Comparison of ENCODE assay signal across 18 cellular contexts in the genomic region with DNA sequence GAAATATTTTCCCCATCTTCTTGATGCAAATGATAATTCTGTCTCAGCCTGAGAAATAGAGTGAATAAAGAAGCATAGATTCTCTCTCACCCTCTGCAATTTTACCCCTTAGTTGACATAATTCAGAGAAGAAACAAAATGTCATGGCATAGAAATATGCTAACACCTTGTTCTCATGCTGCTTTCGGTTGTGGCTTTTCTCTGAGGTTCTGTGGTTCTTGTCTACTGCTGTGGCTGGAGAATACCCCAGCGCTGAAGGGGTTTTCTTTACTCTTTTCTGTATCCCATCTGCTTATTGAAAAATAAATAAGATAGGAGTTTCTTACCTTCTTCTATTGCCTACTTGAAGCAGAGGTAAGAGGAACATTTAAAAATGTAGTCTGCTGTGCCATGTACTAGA. TPM values are rescaled to one million over a fixed set of nuclear protein-coding genes. Genes with fewer than 3 reads are reported as not detected.
DNase-seq lines count a peak whose midpoint lies in the region; ATAC-seq lines count a peak whose summit lies in the region.
"Had no signal": no experiment of that assay in that cellular context is flagged by ENCODE, and none has a peak within 500 bp of the region (broad histone marks: within the 10 kb centered on the region; RNA-seq: fewer than 3 reads in every experiment).

No MANE protein-coding gene starts in this region.

- no peak overlapping the region for H3K4me3 Mint-ChIP-seq in activated T-cell treated with anti-CD3 and anti-CD28 coated beads, Interleukin-2, amount 50 U/mL, for 72 hours
- no peak overlapping the region for H3K4me3 Mint-ChIP-seq in T-helper 17 cell
- no peak overlapping the region for H3K4me3 Mint-ChIP-seq in stimulated activated naive B cell treated with anti-CD40 and anti-IgM and Interleukin-4, amounts not matched to agents 10 μg/mL and 1 μg/mL and 100 μg/mL, for 72 hours
- H3K4me3 Mint-ChIP-seq: CD8-positive, alpha-beta T cell had no signal

- no peaks in the 10 kb centered on the region for H3K36me3 Mint-ChIP-seq in activated T-cell treated with anti-CD3 and anti-CD28 coated beads, Interleukin-2, amount 50 U/mL, for 72 hours (ENCODE audit: insufficient read depth in 2 of 2)
- no peaks in the 10 kb centered on the region for H3K36me3 Mint-ChIP-seq in T-helper 17 cell (ENCODE audit: low read depth)
- no peaks in the 10 kb centered on the region for H3K36me3 Mint-ChIP-seq in stimulated activated naive B cell treated with anti-CD40 and anti-IgM and Interleukin-4, amounts not matched to agents 10 μg/mL and 1 μg/mL and 100 μg/mL, for 72 hours
- H3K36me3 Mint-ChIP-seq: CD8-positive, alpha-beta T cell had no signal

- H3K27me3 Mint-ChIP-seq in activated T-cell treated with anti-CD3 and anti-CD28 coated beads, Interleukin-2, amount 50 U/mL, for 72 hours (ENCODE audit: low read depth) = peaks cover 24% of the 10 kb centered on the region
- peaks cover 13% of the 10 kb centered on the region for H3K27me3 Mint-ChIP-seq in T-helper 17 cell
- peaks cover 0 to 3% of the 10 kb centered on the region in 2 donors for H3K27me3 Mint-ChIP-seq in stimulated activated naive B cell treated with anti-CD40 and anti-IgM and Interleukin-4, amounts not matched to agents 10 μg/mL and 1 μg/mL and 100 μg/mL, for 72 hours

- peaks cover 11% of the 10 kb centered on the region for H3K4me1 Mint-ChIP-seq in activated T-cell treated with anti-CD3 and anti-CD28 coated beads, Interleukin-2, amount 50 U/mL, for 72 hours (ENCODE audit: low read depth)
- H3K4me1 Mint-ChIP-seq in T-helper 17 cell = peaks cover 5% of the 10 kb centered on the region
- H3K4me1 Mint-ChIP-seq in stimulated activated naive B cell treated with anti-CD40 and anti-IgM and Interleukin-4, amounts not matched to agents 10 μg/mL and 1 μg/mL and 100 μg/mL, for 72 hours = no peaks in the 10 kb centered on the region

- no peaks in the 10 kb centered on the region for H3K9me3 Mint-ChIP-seq in activated T-cell treated with anti-CD3 and anti-CD28 coated beads, Interleukin-2, amount 50 U/mL, for 72 hours
- H3K9me3 Mint-ChIP-seq in stimulated activated naive B cell treated with anti-CD40 and anti-IgM and Interleukin-4, amounts not matched to agents 10 μg/mL and 1 μg/mL and 100 μg/mL, for 72 hours = no peaks in the 10 kb centered on the region
- H3K9me3 Mint-ChIP-seq: CD8-positive, alpha-beta T cell had no signal

- peak; percentile 64 to 82 for ATAC-seq in activated T-cell treated with anti-CD3 and anti-CD28 coated beads, Interleukin-2, amount 50 U/mL, for 72 hours (replicated peaks in 1 of 2)
- ATAC-seq in HG02798 (IDR thresholded peaks at IDR 0.05; ENCODE audit: poor library complexity, unreplicated experiment) = peak; percentile 84
- ATAC-seq in T-helper 17 cell = peak; percentile 82
- peak; percentile 34 to 42 for ATAC-seq in stimulated activated naive B cell treated with anti-CD40 and anti-IgM and Interleukin-4, amounts not matched to agents 10 μg/mL and 1 μg/mL and 100 μg/mL, for 72 hours (replicated peaks)
- ATAC-seq: CD8-positive, alpha-beta T cell; gastrocnemius medialis; lower lobe of right lung; PC-3 had no signal

- H3K9me3 ChIP-seq in T-helper 17 cell (ENCODE audit: control insufficient read depth, low read length, poor library complexity, severe bottlenecking) = no peaks in the 10 kb centered on the region
- H3K9me3 ChIP-seq: gastrocnemius medialis, lower lobe of right lung, suprapubic skin had no signal

- H3K27ac Mint-ChIP-seq in activated T-cell treated with anti-CD3 and anti-CD28 coated beads, Interleukin-2, amount 50 U/mL, for 72 hours = no peak overlapping the region
- H3K27ac Mint-ChIP-seq in T-helper 17 cell = no peak overlapping the region
- no peak overlapping the region for H3K27ac Mint-ChIP-seq in stimulated activated naive B cell treated with anti-CD40 and anti-IgM and Interleukin-4, amounts not matched to agents 10 μg/mL and 1 μg/mL and 100 μg/mL, for 72 hours
- H3K27ac Mint-ChIP-seq: CD8-positive, alpha-beta T cell had no signal

- peak; percentile 21 to 39 for DNase-seq in activated T-cell treated with anti-CD3 and anti-CD28 coated beads, Interleukin-2, amount 50 U/mL, for 72 hours
- no peak for DNase-seq in activated T-cell treated with anti-CD3 and anti-CD28 coated beads, Interleukin-2, amount 50 U/mL, for 1 hour
- DNase-seq in T-helper 17 cell = no peak
- no peak for DNase-seq in stimulated activated naive B cell treated with anti-CD40 and anti-IgM and Interleukin-4, amounts not matched to agents 10 μg/mL and 1 μg/mL and 100 μg/mL, for 72 hours
- no peak for DNase-seq in GOT3 (lab: John Stamatoyannopoulos, UW)
- DNase-seq in NCI-H2107 treated with DMSO at 0.1 percent for 48 hours (lab: John Stamatoyannopoulos, UW; ENCODE audit: unreplicated experiment) = no peak
- no peak for DNase-seq in NOMO-1 (lab: John Stamatoyannopoulos, UW; ENCODE audit: unreplicated experiment in 2 of 2)
- DNase-seq: ACHN; CD8-positive, alpha-beta T cell; gastrocnemius medialis; KBM-7; lower lobe of right lung; NCI-H1417; NCI-H446; PC-3; stimulated activated CD4-positive, alpha-beta T cell treated with anti-CD3 and anti-CD28 coated beads, Interleukin-15, amount 100 ng/mL, for 24 hours had no signal

RNA-seq across cellular contexts. Expression of a gene that starts 15.4 kb away (rescaled TPM):
- under 1 TPM; 0.14 to 0.19 TPM for total RNA-seq in activated T-cell treated with anti-CD3 and anti-CD28 coated beads, Interleukin-2, amount 50 U/mL, for 72 hours
- 10 to 100 TPM in 1 of 2 donors, 1 to 10 TPM in 1; 3.5 to 30.6 TPM for total RNA-seq in T-helper 17 cell

Comparison
In these comparisons a context has a peak if more than half of its experiments do, and no peak if none do; other contexts are left out.
1. DNase-seq: peak in activated T-cell treated with anti-CD3 and anti-CD28 coated beads, Interleukin-2, amount 50 U/mL, for 72 hours (2 of 2); none in activated T-cell treated with anti-CD3 and anti-CD28 coated beads, Interleukin-2, amount 50 U/mL, for 1 hour (single experiment), T-helper 17 cell (0 of 3), stimulated activated naive B cell treated with anti-CD40 and anti-IgM and Interleukin-4, amounts not matched to agents 10 μg/mL and 1 μg/mL and 100 μg/mL, for 72 hours (single experiment), GOT3 (single experiment), NCI-H2107 treated with DMSO at 0.1 percent for 48 hours (single experiment) and NOMO-1 (0 of 2).
2. Peak in every context shown above with its lines, with median percentiles within 50 percentile points of each other: ATAC-seq.